Comparison of ENCODE assay signal across 13 cellular contexts in genomic region chr1:57061369-57061768, GRCh38.
A peak's percentile ranks its signal among the peaks of the same experiment; 100 is the strongest.
DNase-seq lines count a peak whose midpoint lies in the region; TF ChIP-seq lines count a peak whose summit lies in the region.
"Had no signal": no experiment of that assay in that cellular context is flagged by ENCODE, and none has a peak within 500 bp of the region (broad histone marks: within the 10 kb centered on the region; RNA-seq: fewer than 3 reads in every experiment).

No MANE protein-coding gene starts in this region.

- peaks cover 5% of the 10 kb centered on the region for H3K9me3 Mint-ChIP-seq in Calu3 (ENCODE audit: low read depth, unreplicated experiment)
- H3K9me3 Mint-ChIP-seq: dendritic cell treated with granulocyte-macrophage colony-stimulating factor and Interleukin-4, amounts not matched to agents 40 ng/mL and 50 ng/mL, for 4 days; neural crest cell had no signal

- no peak overlapping the region for H3K27ac Mint-ChIP-seq in Calu3 (ENCODE audit: unreplicated experiment)
- H3K27ac Mint-ChIP-seq: dendritic cell treated with granulocyte-macrophage colony-stimulating factor and Interleukin-4, amounts not matched to agents 40 ng/mL and 50 ng/mL, for 4 days had no signal

- no peaks in the 10 kb centered on the region for H3K4me1 Mint-ChIP-seq in Calu3 (ENCODE audit: low read depth, unreplicated experiment)
- H3K4me1 Mint-ChIP-seq: neural crest cell had no signal

- H3K4me3 Mint-ChIP-seq in Calu3 (ENCODE audit: low read depth, unreplicated experiment) = no peak overlapping the region
- H3K4me3 Mint-ChIP-seq: dendritic cell treated with granulocyte-macrophage colony-stimulating factor and Interleukin-4, amounts not matched to agents 40 ng/mL and 50 ng/mL, for 4 days; neural crest cell had no signal

- no peak overlapping the region for H3K4me3 ChIP-seq in HFF-Myc (replicated peaks; ENCODE audit: low read depth, low read length)
- no peak overlapping the region for H3K4me3 ChIP-seq in WERI-Rb-1 (ENCODE audit: low read depth, low read length)
- H3K4me3 ChIP-seq in brain microvascular endothelial cell (ENCODE audit: low read depth, low read length) = no peak overlapping the region
- H3K4me3 ChIP-seq: thoracic aorta had no signal

- no peaks in the 10 kb centered on the region for H3K36me3 Mint-ChIP-seq in Calu3 (ENCODE audit: insufficient read depth, unreplicated experiment)

- no peak overlapping the region for H3K27ac ChIP-seq in WERI-Rb-1
- H3K27ac ChIP-seq in brain microvascular endothelial cell = no peak overlapping the region
- H3K27ac ChIP-seq: thoracic aorta had no signal

- TF ChIP-seq CTCF in Calu3 (IDR thresholded peaks at IDR 0.05; ENCODE audit: unreplicated experiment) (no peak), HFF-Myc (IDR thresholded peaks at IDR 0.05; ENCODE audit: low read depth, low read length, missing control alignments) (no peak), WERI-Rb-1 (IDR thresholded peaks at IDR 0.05; ENCODE audit: low read depth, low read length) (peak; percentile 33; the same call in 1 of the 2 replicates), brain microvascular endothelial cell (IDR thresholded peaks at IDR 0.05; ENCODE audit: low read depth, low read length, missing control alignments) (no peak)

- H3K27me3 Mint-ChIP-seq in Calu3 (ENCODE audit: unreplicated experiment) = no peaks in the 10 kb centered on the region
- H3K27me3 Mint-ChIP-seq: dendritic cell treated with granulocyte-macrophage colony-stimulating factor and Interleukin-4, amounts not matched to agents 40 ng/mL and 50 ng/mL, for 4 days had no signal

- in situ Hi-C loops in brain microvascular endothelial cell (cut with HindIII; ENCODE audit: low pct_ligation_motif_present, low sequenced_read_pairs) = no loop called here

- H3K36me3 ChIP-seq in WERI-Rb-1 (no peaks in the 10 kb centered on the region), brain microvascular endothelial cell (replicated peaks) (no peaks in the 10 kb centered on the region)
- H3K36me3 ChIP-seq: thoracic aorta had no signal

- intact Hi-C loops in Calu3 (cut with micrococcal nuclease; ENCODE audit: unreplicated experiment) = no loop called here

- no peaks in the 10 kb centered on the region for H3K27me3 ChIP-seq in WERI-Rb-1 (ENCODE audit: insufficient read depth, low read depth, severe bottlenecking)
- H3K27me3 ChIP-seq in brain microvascular endothelial cell (replicated peaks) = no peaks in the 10 kb centered on the region

- no peaks in the 10 kb centered on the region for H3K9me3 ChIP-seq in WERI-Rb-1 (ENCODE audit: severe bottlenecking)
- H3K9me3 ChIP-seq: thoracic aorta had no signal

- peak; percentile 1 for DNase-seq in Calu3
- peak; percentile 4 for DNase-seq in HFF-Myc (ENCODE audit: extremely low read depth, low read depth)
- DNase-seq in WERI-Rb-1 = peak; percentile 43
- peak; percentile 32 for DNase-seq in left kidney (ENCODE audit: low read depth, low spot score)
- no peak for DNase-seq in brain microvascular endothelial cell
- DNase-seq in stimulated activated CD4-positive, alpha-beta T cell treated with anti-CD3 and anti-CD28 coated beads, Interleukin-12 subunit alpha, Interleukin-12 subunit beta, amount 100 ng/mL, for 4 hours = no peak
- DNase-seq in retina = no peak
- no peak for DNase-seq in hepatic stellate cell (ENCODE audit: low spot score)
- DNase-seq: activated gamma-delta T cell treated with Interleukin-2 at 50 U/mL for 16 hours; stimulated activated CD4-positive, alpha-beta T cell treated with anti-CD3 and anti-CD28 coated beads, Interleukin-4, amount 100 ng/mL, for 24 hours had no signal

- CTCF ChIA-PET in Calu3 (lab: Charles Lee) = no interaction called here

- no TSS peak for BruUV-seq in Calu3 (replicated peaks; lab: Mats Ljungman, UMichigan)

Comparison
In these comparisons a context has a peak if more than half of its experiments do, and no peak if none do; other contexts are left out.
1. DNase-seq: peak in Calu3 (single experiment), HFF-Myc (single experiment), WERI-Rb-1 (single experiment) and left kidney (single experiment); none in brain microvascular endothelial cell (single experiment), stimulated activated CD4-positive, alpha-beta T cell treated with anti-CD3 and anti-CD28 coated beads, Interleukin-12 subunit alpha, Interleukin-12 subunit beta, amount 100 ng/mL, for 4 hours (single experiment), retina (single experiment) and hepatic stellate cell (single experiment).